ENCODE assay signal across 10 cellular contexts in genomic region chr7:1024331-1024761, GRCh38. TPM values are rescaled to one million over a fixed set of nuclear protein-coding genes. Genes with fewer than 3 reads are reported as not detected.
DNase-seq lines count a peak whose midpoint lies in the region; ATAC-seq, FAIRE-seq and TF ChIP-seq lines count a peak whose summit lies in the region.
"Had no signal": no experiment of that assay in that cellular context is flagged by ENCODE, and none has a peak within 500 bp of the region (broad histone marks: within the 10 kb centered on the region; RNA-seq: fewer than 3 reads in every experiment).

No MANE protein-coding gene starts in this region.

- 75 to 92% (median 82%) methylated on average over 13 of the region's 13 CpGs for WGBS in heart left ventricle, 4 donors

- H3K4me1 Mint-ChIP-seq in brain, result peaks cover 55% of the 10 kb centered on the region
- peaks cover 20% of the 10 kb centered on the region for H3K4me1 Mint-ChIP-seq in type B pancreatic cell (ENCODE audit: unreplicated experiment)

- H3K36me3 Mint-ChIP-seq in brain (peaks cover 70% of the 10 kb centered on the region), type B pancreatic cell (peaks cover 4% of the 10 kb centered on the region)

- intact Hi-C loops in heart left ventricle (cut with DNase I), result no loop called here

- H3K27me3 ChIP-seq in heart left ventricle, result no peaks in the 10 kb centered on the region

- DNase-seq in GM18507 (ENCODE audit: extremely low spot score, insufficient read length, low read depth) (peak; percentile 83), heart left ventricle (no peak), NCI-H146 treated with DMSO at 0.1 percent for 48 hours (lab: John Stamatoyannopoulos, UW; ENCODE audit: unreplicated experiment) (no peak), D721Med (ENCODE audit: insufficient read length, low spot score) (no peak), type B pancreatic cell (ENCODE audit: extremely low spot score, unreplicated experiment) (no peak)

- peaks cover 0 to 19% (median 9%) of the 10 kb centered on the region in 5 experiments for H3K9me3 Mint-ChIP-seq in brain
- no peaks in the 10 kb centered on the region for H3K9me3 Mint-ChIP-seq in type B pancreatic cell

- H3K4me3 ChIP-seq in heart left ventricle, result no peak overlapping the region

- peaks cover 4 to 30% (median 12%) of the 10 kb centered on the region in 12 donors for H3K4me1 ChIP-seq in heart left ventricle

- H3K9me3 ChIP-seq in heart left ventricle, result peaks cover 0 to 6% (median 0%) of the 10 kb centered on the region in 12 donors

- peaks cover 12% of the 10 kb centered on the region for H3K27me3 Mint-ChIP-seq in brain
- H3K27me3 Mint-ChIP-seq in type B pancreatic cell, result no peaks in the 10 kb centered on the region

- FAIRE-seq in GM18507 (lab: Jason Lieb, UNC) (peak; percentile 100), D721Med (lab: Jason Lieb, UNC) (no peak)

- H3K27ac Mint-ChIP-seq in brain (peak overlapping the region in 4 of 5 experiments; percentile 25 to 91 (median 68)), type B pancreatic cell (no peak overlapping the region)

- no peak for TF ChIP-seq POLR2A in heart left ventricle (IDR thresholded peaks at IDR 0.05)

- peaks cover 0 to 35% (median 13%) of the 10 kb centered on the region in 9 donors for H3K36me3 ChIP-seq in heart left ventricle

- peak overlapping the region in 4 of 5 experiments; percentile 50 to 68 (median 61) for H3K4me3 Mint-ChIP-seq in brain
- no peak overlapping the region for H3K4me3 Mint-ChIP-seq in type B pancreatic cell

- H3K27ac ChIP-seq in heart left ventricle, result no peak overlapping the region

- no peak for TF ChIP-seq CTCF in brain (conservative IDR thresholded peaks at IDR 0.05)
- TF ChIP-seq CTCF in heart left ventricle (IDR thresholded peaks at IDR 0.05), result no peak
- no peak for TF ChIP-seq CTCF in D721Med (IDR thresholded peaks at IDR 0.05; ENCODE audit: insufficient read depth, missing control alignments)
- TF ChIP-seq CTCF in type B pancreatic cell (conservative IDR thresholded peaks at IDR 0.05), result no peak

- ATAC-seq in GM21447 (IDR thresholded peaks at IDR 0.05; ENCODE audit: unreplicated experiment) (peak; percentile 56), HG03442 (IDR thresholded peaks at IDR 0.05; ENCODE audit: unreplicated experiment) (peak; percentile 44), heart left ventricle (no peak)

RNA-seq across cellular contexts. Expression of gene GPR146, which starts 20.0 kb away (rescaled TPM):
- polyA plus RNA-seq in brain (ENCODE audit: insufficient read depth, low read depth, low replicate concordance) (10.5 TPM), heart left ventricle (10 to 100 TPM; 11.1 to 26.4 TPM)
- total RNA-seq in heart left ventricle (10 to 100 TPM; 12.3 to 56.8 (median 25.2) TPM), type B pancreatic cell (ENCODE audit: low replicate concordance) (1.2 TPM in 2 replicates)

RNA-seq across cellular contexts. Expression of gene CYP2W1, which starts 41.4 kb away (rescaled TPM):
- polyA plus RNA-seq in brain (ENCODE audit: insufficient read depth, low read depth, low replicate concordance) (not detected), heart left ventricle (not detected)
- total RNA-seq in heart left ventricle (not detected), type B pancreatic cell (ENCODE audit: low replicate concordance) (13.6 and 15.3 TPM in 2 replicates)
- total RNA-seq: H4, mononuclear cell had no signal

RNA-seq across cellular contexts. Expression of gene COX19, which starts 49.0 kb away (rescaled TPM):
- polyA plus RNA-seq in brain (ENCODE audit: insufficient read depth, low read depth, low replicate concordance), result 2.4 TPM
- 1 to 10 TPM; 3.1 to 7.8 (median 6.5) TPM for total RNA-seq in heart left ventricle
- polyA plus RNA-seq in heart left ventricle, result 1 to 10 TPM; 5.7 to 6.6 TPM
- total RNA-seq in type B pancreatic cell (ENCODE audit: low replicate concordance), result 14.8 and 15.4 TPM in 2 replicates

Comparison
In these comparisons a context has a peak if more than half of its experiments do, and no peak if none do; other contexts are left out.
1. ATAC-seq: peak in GM21447 (single experiment) and HG03442 (single experiment); none in heart left ventricle (0 of 4).
2. RNA of gene CYP2W1, which starts 41.4 kb away (total RNA-seq): 13.6 to 15.3 TPM in type B pancreatic cell; not detected in heart left ventricle; every median in the first group is over 10 times any median in the second.